8 cellular contexts compared by ENCODE assay signal in genomic region chr4:80183196-80184052, GRCh38. TPM values are rescaled to one million over a fixed set of nuclear protein-coding genes. Genes with fewer than 3 reads are reported as not detected.
A peak's percentile ranks its signal among the peaks of the same experiment; 100 is the strongest.
DNase-seq lines count a peak whose midpoint lies in the region; ATAC-seq and TF ChIP-seq lines count a peak whose summit lies in the region.

No MANE protein-coding gene starts in this region.

- no peaks in the 10 kb centered on the region for H3K27me3 ChIP-seq in Panc1 (ENCODE audit: control insufficient read depth, insufficient read depth, low read length)
- H3K27me3 ChIP-seq in lower lobe of right lung (ENCODE audit: low read depth): peaks cover 36% of the 10 kb centered on the region
- peaks cover 47% of the 10 kb centered on the region for H3K27me3 ChIP-seq in suprapubic skin

- BruUV-seq in Panc1 (replicated peaks; lab: Mats Ljungman, UMichigan): no TSS peak

- H3K9me3 ChIP-seq in Panc1 (ENCODE audit: control insufficient read depth, insufficient read depth, low read depth, low read length) (peaks cover 10% of the 10 kb centered on the region; the same call in 1 of the 2 replicates), lower lobe of right lung (peaks cover 6% of the 10 kb centered on the region), suprapubic skin (peaks cover 4% of the 10 kb centered on the region)

- intact Hi-C loops in Panc1 (cut with micrococcal nuclease; ENCODE audit: unreplicated experiment): loop anchor here (2.0 to 5.0 kb wide), 2 partner anchors 57 to 111 kb away; partner anchors contain the start of gene ANTXR2
- intact Hi-C loops in lower lobe of right lung (cut with DNase I): no loop called here

- WGBS in suprapubic skin: 13% methylated on average over 20 of the region's 55 CpGs

- TF ChIP-seq EP300 in suprapubic skin (IDR thresholded peaks at IDR 0.05): no peak

- H3K36me3 ChIP-seq in Panc1 (ENCODE audit: control insufficient read depth, insufficient read depth, low read length): no peaks in the 10 kb centered on the region
- no peaks in the 10 kb centered on the region for H3K36me3 ChIP-seq in lower lobe of right lung
- no peaks in the 10 kb centered on the region for H3K36me3 ChIP-seq in suprapubic skin

- no peak for DNase-seq in Panc1 (ENCODE audit: low read depth, low spot score)
- DNase-seq in cardiac fibroblast (ENCODE audit: low read depth in 2 of 2): no peak
- DNase-seq in lower lobe of right lung: peak; percentile 53
- DNase-seq in suprapubic skin (ENCODE audit: low spot score in 2 of 2): peak in 1 of 2 donors; percentile 79
- no peak for DNase-seq in dedifferentiated amniotic fluid mesenchymal stem cell (ENCODE audit: extremely low spot score)
- DNase-seq in Ammon's horn (ENCODE audit: low spot score): no peak

- POLR2A ChIA-PET in Panc1 (lab: Charles Lee): interaction anchor here (0.5 to 1.2 kb wide), 3 partner anchors 16 to 79 kb away, joined by 6 to 8 read pairs (median 7); no protein-coding TSS in a partner anchor

- H3K4me3 ChIP-seq in Panc1 (ENCODE audit: low read depth in 2 of 2, low read length in 2 of 2) (peak overlapping the region; percentile 78 to 81), cardiac fibroblast (replicated peaks in 1 of 2; ENCODE audit: low read depth in 2 of 2, low read length in 2 of 2) (peak overlapping the region; percentile 72 to 77), lower lobe of right lung (peak overlapping the region; percentile 61), suprapubic skin (peak overlapping the region; percentile 62)

- CTCF ChIA-PET in Panc1 (lab: Charles Lee): interaction anchor here (0.6 kb wide), 1 partner anchor 125 kb away, joined by 6 read pairs; no protein-coding TSS in a partner anchor

- TF ChIP-seq CTCF in Panc1 (IDR thresholded peaks at IDR 0.05): no peak
- no peak for TF ChIP-seq CTCF in cardiac fibroblast (IDR thresholded peaks at IDR 0.05; ENCODE audit: low read depth, low read length)
- no peak for TF ChIP-seq CTCF in lower lobe of right lung (IDR thresholded peaks at IDR 0.05)
- no peak for TF ChIP-seq CTCF in suprapubic skin (IDR thresholded peaks at IDR 0.05)

- ATAC-seq in GM18505 (IDR thresholded peaks at IDR 0.05; ENCODE audit: unreplicated experiment) (peak; percentile 52), HG02870 (IDR thresholded peaks at IDR 0.05; ENCODE audit: unreplicated experiment) (peak; percentile 42), Panc1 (peak; percentile 54), lower lobe of right lung (peak; percentile 66 to 67)

- peaks cover 4% of the 10 kb centered on the region; the same call in 1 of the 2 replicates for H3K4me1 ChIP-seq in Panc1 (ENCODE audit: control insufficient read depth, insufficient read depth, low read length)
- peaks cover 33% of the 10 kb centered on the region for H3K4me1 ChIP-seq in lower lobe of right lung
- peaks cover 32% of the 10 kb centered on the region for H3K4me1 ChIP-seq in suprapubic skin

- H3K27ac ChIP-seq in Panc1 (ENCODE audit: low read length) (peak overlapping the region; percentile 54), lower lobe of right lung (peak overlapping the region; percentile 55), suprapubic skin (peak overlapping the region; percentile 76)

- in situ Hi-C loops in Panc1 (cut with HindIII; ENCODE audit: low pct_unique_long_range_greater_than_20kb, low sequenced_read_pairs): no loop called here

- TF ChIP-seq POLR2A in GM18505 (IDR thresholded peaks at IDR 0.05; ENCODE audit: borderline replicate concordance, extremely low read depth, insufficient read depth, insufficient read length) (no peak), suprapubic skin (IDR thresholded peaks at IDR 0.05) (no peak)

RNA-seq across cellular contexts. Expression of gene PRDM8, which starts 13.9 kb away (rescaled TPM):
- total RNA-seq in Panc1 (2021; ENCODE audit: unreplicated experiment): 5.3 TPM
- polyA plus RNA-seq in Panc1 (2012; ENCODE audit: insufficient read length): 3.1 TPM
- total RNA-seq in lower lobe of right lung: 1.6 TPM
- 1 to 10 TPM in 2 of 4 donors, under 1 TPM in 2; 0.49 to 1.9 (median 1.1) TPM for total RNA-seq in suprapubic skin
